In genomic region chr9:107266624-107267369, GRCh38 we compare ENCODE assay signal across 19 cellular contexts.
"Had no signal": no experiment of that assay in that cellular context is flagged by ENCODE, and none has a peak within 500 bp of the region (broad histone marks: within the 10 kb centered on the region; RNA-seq: fewer than 3 reads in every experiment).

No MANE protein-coding gene starts in this region.

- H3K4me1 ChIP-seq: ascending aorta, body of pancreas had no signal

- H3K4me2 ChIP-seq: SK-N-SH had no signal

- H3K36me3 ChIP-seq: ascending aorta, WERI-Rb-1 had no signal

- H3K9ac ChIP-seq: SK-N-SH had no signal

- DNase-seq: activated CD4-positive, alpha-beta T cell treated with anti-CD3 and anti-CD28 coated beads for 36 hours; activated CD4-positive, alpha-beta T cell treated with anti-CD3 and anti-CD28 coated beads, Interleukin-2, amount 50 U/mL, for 1 hour; activated CD8-positive, alpha-beta memory T cell treated with anti-CD3 and anti-CD28 coated beads, Interleukin-2, amount 50 U/mL, for 48 hours; activated CD8-positive, alpha-beta T cell treated with anti-CD3 and anti-CD28 coated beads for 36 hours; activated naive CD4-positive, alpha-beta T cell; activated T-cell treated with anti-CD3 and anti-CD28 coated beads, Interleukin-2, amount 50 U/mL, for 1 hour; amniotic stem cell; body of pancreas; Karpas-422; NCI-H1105 treated with DMSO at 0.1 percent for 48 hours; NCI-H1436 treated with DMSO at 0.1 percent for 48 hours; NCI-H187; NCI-H2081; NCI-H446; NCI-H524; SK-N-SH; T-helper 1 cell; WERI-Rb-1 had no signal

- ATAC-seq: activated CD4-positive, alpha-beta T cell treated with anti-CD3 and anti-CD28 coated beads for 36 hours; activated CD8-positive, alpha-beta T cell treated with anti-CD3 and anti-CD28 coated beads for 36 hours; body of pancreas had no signal

- H3K9me3 ChIP-seq: ascending aorta, body of pancreas had no signal

- H3K27ac ChIP-seq: ascending aorta, body of pancreas, WERI-Rb-1 had no signal

- H3K4me3 ChIP-seq: ascending aorta, body of pancreas had no signal

- H3K27me3 ChIP-seq: ascending aorta, body of pancreas had no signal
